ENCODE assay signal across 9 cellular contexts in the genomic region with DNA sequence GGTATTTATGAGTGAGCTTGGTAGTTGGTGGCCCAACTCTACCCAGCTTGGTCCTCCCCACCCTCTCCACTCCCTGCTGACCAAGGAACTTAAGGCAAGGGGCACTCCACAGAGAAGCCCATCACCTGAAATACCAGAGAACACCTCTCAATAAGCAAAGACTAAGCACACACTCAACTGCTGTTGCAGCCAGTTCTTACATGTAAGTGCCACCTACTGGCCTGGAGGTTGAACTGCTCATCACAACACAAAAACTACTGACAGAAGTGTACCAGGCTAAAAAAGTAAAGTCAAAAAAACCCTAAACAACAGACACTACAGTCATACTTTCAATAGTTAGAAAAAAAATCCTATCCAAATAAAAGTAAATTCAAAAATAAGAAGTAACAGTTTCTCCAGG.
DNase-seq lines count a peak whose midpoint lies in the region; ATAC-seq and TF ChIP-seq lines count a peak whose summit lies in the region.
"Had no signal": no experiment of that assay in that cellular context is flagged by ENCODE, and none has a peak within 500 bp of the region (broad histone marks: within the 10 kb centered on the region; RNA-seq: fewer than 3 reads in every experiment).

No MANE protein-coding gene starts in this region.

- intact Hi-C loops in esophagus squamous epithelium (cut with DNase I) = no loop called here

- H3K27me3 ChIP-seq in esophagus squamous epithelium = no peaks in the 10 kb centered on the region
- H3K27me3 ChIP-seq: right atrium auricular region had no signal

- ATAC-seq in HG02938 (IDR thresholded peaks at IDR 0.05; ENCODE audit: unreplicated experiment) = no peak

- no peaks in the 10 kb centered on the region for H3K4me1 ChIP-seq in esophagus squamous epithelium
- H3K4me1 ChIP-seq: right atrium auricular region had no signal

- no peaks in the 10 kb centered on the region for H3K9me3 ChIP-seq in esophagus squamous epithelium

- no peak for DNase-seq in AG10803 (ENCODE audit: low read depth)
- DNase-seq in GM20000 (ENCODE audit: low spot score) = no peak
- peak; percentile 32 for DNase-seq in NB4 (ENCODE audit: low read depth)
- no peak for DNase-seq in esophagus squamous epithelium (lab: John Stamatoyannopoulos, UW)
- no peak for DNase-seq in LoVo (ENCODE audit: low spot score)
- DNase-seq in NCI-H1048 (lab: John Stamatoyannopoulos, UW) = no peak
- DNase-seq in NCI-H526 treated with DMSO at 0.1 percent for 48 hours (lab: John Stamatoyannopoulos, UW) = no peak

- H3K36me3 ChIP-seq in esophagus squamous epithelium = no peaks in the 10 kb centered on the region
- H3K36me3 ChIP-seq: right atrium auricular region had no signal

- H3K4me3 ChIP-seq in AG10803 (ENCODE audit: low read length) (no peak overlapping the region), NB4 (ENCODE audit: low read depth, low read length) (no peak overlapping the region), esophagus squamous epithelium (no peak overlapping the region)
- H3K4me3 ChIP-seq: right atrium auricular region had no signal

- TF ChIP-seq POLR2A in NB4 (IDR thresholded peaks at IDR 0.05; ENCODE audit: extremely low read depth, insufficient read length) (no peak), esophagus squamous epithelium (IDR thresholded peaks at IDR 0.05) (no peak)

- TF ChIP-seq CTCF in AG10803 (conservative IDR thresholded peaks at IDR 0.05; ENCODE audit: low read length) (peak; percentile 22), GM20000 (IDR thresholded peaks at IDR 0.05; ENCODE audit: extremely low read depth, missing control alignments) (peak; percentile 15), NB4 (IDR thresholded peaks at IDR 0.05; ENCODE audit: low read depth, low read length) (peak; percentile 57), esophagus squamous epithelium (IDR thresholded peaks at IDR 0.05) (peak in 5 of 6 experiments; percentile 32 to 60 (median 56))

- no peak overlapping the region for H3K27ac ChIP-seq in esophagus squamous epithelium
- H3K27ac ChIP-seq: right atrium auricular region had no signal
